ENCODE assay signal across 8 cellular contexts in the genomic region with DNA sequence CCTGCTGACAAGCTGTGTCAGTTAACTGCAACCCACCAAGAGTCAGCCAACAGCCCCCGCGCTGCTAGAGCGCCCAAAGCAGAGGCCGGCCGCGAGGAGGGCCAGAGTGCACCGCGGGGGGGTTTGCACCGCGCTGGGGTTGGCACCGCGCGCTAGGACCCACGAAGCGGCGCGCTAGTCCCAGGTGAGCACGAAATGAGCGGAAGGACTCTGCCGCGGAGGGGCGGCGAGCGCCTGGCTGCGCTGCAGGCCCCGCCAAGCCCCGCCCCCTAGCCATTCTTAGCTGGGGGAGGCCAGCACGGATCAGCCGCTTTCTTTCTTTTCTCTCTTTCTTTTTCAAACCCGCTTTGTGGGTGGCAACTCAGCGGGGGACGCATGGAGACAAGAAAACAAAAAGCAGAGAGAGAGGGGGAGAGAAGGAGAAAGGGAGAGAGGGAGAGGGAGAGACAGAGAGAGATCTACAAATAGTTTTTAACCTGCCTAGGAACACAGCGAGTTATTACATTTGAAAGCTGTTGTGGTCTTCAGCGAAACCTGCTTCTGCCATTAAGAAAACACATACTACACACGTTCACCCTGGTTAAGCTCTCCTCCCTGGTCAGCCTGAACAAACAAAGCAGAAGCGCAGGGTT. TPM values are rescaled to one million over a fixed set of nuclear protein-coding genes. Genes with fewer than 3 reads are reported as not detected.
DNase-seq lines count a peak whose midpoint lies in the region; ATAC-seq and TF ChIP-seq lines count a peak whose summit lies in the region.

No MANE protein-coding gene starts in this region.

- H3K36me3 ChIP-seq in Caco-2 (ENCODE audit: control insufficient read depth, insufficient read depth, low read length) (no peaks in the 10 kb centered on the region), HUES6 (ENCODE audit: control insufficient read depth, insufficient read depth, low read length) (no peaks in the 10 kb centered on the region)

- H3K36me3 Mint-ChIP-seq in Caco-2 (ENCODE audit: insufficient read depth, unreplicated experiment) (no peaks in the 10 kb centered on the region), glutamatergic neuron (ENCODE audit: unreplicated experiment) (no peaks in the 10 kb centered on the region)

- POLR2A ChIA-PET in Caco-2 (lab: Charles Lee): no interaction called here

- DNase-seq in Caco-2 (peak in 1 of 2 experiments; percentile 48), glutamatergic neuron (peak; percentile 47), globus pallidus (ENCODE audit: low spot score) (no peak), cerebellar nuclear complex (lab: John Stamatoyannopoulos, UW) (no peak)
- DNase-seq in activated CD4-positive, CD25-positive, alpha-beta regulatory T cell (lab: John Stamatoyannopoulos, UW): peak in 3 of 4 experiments; percentile 14 to 17 (median 17)
- DNase-seq in stimulated activated CD8-positive, alpha-beta memory T cell treated with anti-CD3 and anti-CD28 coated beads, Interleukin-2, amount 100 ng/mL, for 48 hours (ENCODE audit: low read depth in 2 of 2): peak; percentile 63 to 67

- H3K4me1 ChIP-seq in Caco-2: no peaks in the 10 kb centered on the region; the same call in 1 of the 2 replicates
- peaks cover 55% of the 10 kb centered on the region for H3K4me1 ChIP-seq in HUES6 (ENCODE audit: control insufficient read depth, insufficient read depth, low read length)

- H3K27me3 Mint-ChIP-seq in Caco-2 (ENCODE audit: insufficient read depth, unreplicated experiment): peaks cover 37% of the 10 kb centered on the region
- peaks cover 41% of the 10 kb centered on the region for H3K27me3 Mint-ChIP-seq in glutamatergic neuron (ENCODE audit: unreplicated experiment)

- no peaks in the 10 kb centered on the region for H3K9me3 Mint-ChIP-seq in Caco-2 (ENCODE audit: unreplicated experiment)
- peaks cover 3% of the 10 kb centered on the region for H3K9me3 Mint-ChIP-seq in glutamatergic neuron (ENCODE audit: unreplicated experiment)

- ATAC-seq in GM19438 (IDR thresholded peaks at IDR 0.05; ENCODE audit: low read depth, unreplicated experiment): peak; percentile 88

- CTCF ChIA-PET in Caco-2 (lab: Charles Lee): no interaction called here

- H3K27ac Mint-ChIP-seq in Caco-2 (ENCODE audit: unreplicated experiment): no peak overlapping the region
- no peak overlapping the region for H3K27ac Mint-ChIP-seq in glutamatergic neuron (ENCODE audit: unreplicated experiment)

- H3K27me3 ChIP-seq in Caco-2 (replicated peaks; ENCODE audit: control insufficient read depth, insufficient read depth, low read length) (no peaks in the 10 kb centered on the region; the same call in 1 of the 2 replicates), HUES6 (ENCODE audit: control insufficient read depth, insufficient read depth, low read length) (peaks cover 95% of the 10 kb centered on the region)

- peak overlapping the region; percentile 79 for H3K27ac ChIP-seq in HUES6 (ENCODE audit: low read depth, low read length)

- H3K4me3 ChIP-seq in Caco-2 (ENCODE audit: low read depth, low read length) (peak overlapping the region; percentile 19), HUES6 (ENCODE audit: low read depth, low read length) (peak overlapping the region; percentile 68)

- H3K4me3 Mint-ChIP-seq in Caco-2 (ENCODE audit: unreplicated experiment) (peak overlapping the region; percentile 25), glutamatergic neuron (ENCODE audit: unreplicated experiment) (peak overlapping the region; percentile 68)

- TF ChIP-seq CTCF in Caco-2 (IDR thresholded peaks at IDR 0.05; ENCODE audit: insufficient read depth in 1 of 2, low read depth in 1 of 2, low read length in 1 of 2, severe bottlenecking in 1 of 2, unreplicated experiment in 1 of 2) (peak in 1 of 2 experiments; percentile 1), glutamatergic neuron (IDR thresholded peaks at IDR 0.05; ENCODE audit: partially characterized antibody, unreplicated experiment) (no peak)

- peak overlapping the region; percentile 70 for H3K9ac ChIP-seq in HUES6 (ENCODE audit: low read length)

- H3K9me3 ChIP-seq in Caco-2: no peaks in the 10 kb centered on the region
- H3K9me3 ChIP-seq in HUES6 (ENCODE audit: control insufficient read depth, insufficient read depth, low read depth, low read length): no peaks in the 10 kb centered on the region

- H3K4me1 Mint-ChIP-seq in Caco-2 (ENCODE audit: low read depth, unreplicated experiment): no peaks in the 10 kb centered on the region
- H3K4me1 Mint-ChIP-seq in glutamatergic neuron (ENCODE audit: low read depth, unreplicated experiment): peaks cover 16% of the 10 kb centered on the region

- no TSS peak for BruUV-seq in Caco-2 (replicated peaks; lab: Mats Ljungman, UMichigan)

- intact Hi-C loops in Caco-2 (cut with micrococcal nuclease; ENCODE audit: unreplicated experiment): no loop called here

RNA-seq across cellular contexts. Expression of gene FOXB1, which starts 6.9 kb away (rescaled TPM):
- total RNA-seq in Caco-2 (2022) (not detected in 2 replicates), glutamatergic neuron (ENCODE audit: unreplicated experiment) (not detected)

Comparison
In these comparisons a context has a peak if more than half of its experiments do, and no peak if none do; other contexts are left out.
1. DNase-seq: peak in activated CD4-positive, CD25-positive, alpha-beta regulatory T cell (3 of 4), glutamatergic neuron (single experiment) and stimulated activated CD8-positive, alpha-beta memory T cell treated with anti-CD3 and anti-CD28 coated beads, Interleukin-2, amount 100 ng/mL, for 48 hours (2 of 2); none in globus pallidus (single experiment) and cerebellar nuclear complex (0 of 2).